Comparison of ENCODE assay signal across 7 cellular contexts in genomic region chr16:85888405-85889331, GRCh38. TPM values are rescaled to one million over a fixed set of nuclear protein-coding genes. Genes with fewer than 3 reads are reported as not detected.
DNase-seq lines count a peak whose midpoint lies in the region; ATAC-seq, FAIRE-seq and TF ChIP-seq lines count a peak whose summit lies in the region.

No MANE protein-coding gene starts in this region.

- no peak overlapping the region for H3K27ac ChIP-seq in prostate gland

- ATAC-seq in GM21390 (IDR thresholded peaks at IDR 0.05; ENCODE audit: unreplicated experiment), result peak; percentile 81
- ATAC-seq in HG03575 (IDR thresholded peaks at IDR 0.05; ENCODE audit: extremely low read depth, insufficient number of reproducible peaks, low FRiP score, unreplicated experiment), result peak; percentile 59
- ATAC-seq in omental fat pad (ENCODE audit: low FRiP score), result peak; percentile 28

- H3K4me1 ChIP-seq in prostate gland (replicated peaks), result no peaks in the 10 kb centered on the region

- peak overlapping the region; percentile 48 for H3K27ac Mint-ChIP-seq in activated T-helper 2 cell treated with anti-CD3 and anti-CD28 coated beads, Interferon-gamma antibody, Interleukin-2, Interleukin-4, amounts not matched to agents 10 μg/mL and 5 μg/mL and 100 μg/mL, durations not matched to agents 14 hours and 24 hours and 36 hours

- no peaks in the 10 kb centered on the region for H3K9me3 ChIP-seq in prostate gland

- no peak overlapping the region for H3K4me3 ChIP-seq in prostate gland

- DNase-seq in GM12891 (ENCODE audit: insufficient read length, low spot score) (peak; percentile 60), omental fat pad (ENCODE audit: low spot score) (no peak), OCI-M1 (lab: John Stamatoyannopoulos, UW) (no peak), prostate gland (ENCODE audit: low spot score) (no peak)
- no peak for DNase-seq in activated T-helper 2 cell treated with anti-CD3 and anti-CD28 coated beads, Interferon-gamma antibody, Interleukin-2, Interleukin-4, amounts not matched to agents 10 μg/mL and 5 μg/mL and 100 μg/mL, durations not matched to agents 14 hours and 24 hours and 36 hours (ENCODE audit: low spot score)

- TF ChIP-seq POLR2A in GM12891 (IDR thresholded peaks at IDR 0.05; ENCODE audit: low read depth, low read length) (no peak), prostate gland (IDR thresholded peaks at IDR 0.05) (no peak)

- H3K27me3 ChIP-seq in prostate gland (replicated peaks; ENCODE audit: insufficient read depth), result peaks cover 10% of the 10 kb centered on the region

- no peak overlapping the region for H3K4me3 Mint-ChIP-seq in activated T-helper 2 cell treated with anti-CD3 and anti-CD28 coated beads, Interferon-gamma antibody, Interleukin-2, Interleukin-4, amounts not matched to agents 10 μg/mL and 5 μg/mL and 100 μg/mL, durations not matched to agents 14 hours and 24 hours and 36 hours (ENCODE audit: low read depth)

- no peaks in the 10 kb centered on the region for H3K36me3 Mint-ChIP-seq in activated T-helper 2 cell treated with anti-CD3 and anti-CD28 coated beads, Interferon-gamma antibody, Interleukin-2, Interleukin-4, amounts not matched to agents 10 μg/mL and 5 μg/mL and 100 μg/mL, durations not matched to agents 14 hours and 24 hours and 36 hours (ENCODE audit: low read depth)

- peaks cover 38% of the 10 kb centered on the region for H3K27me3 Mint-ChIP-seq in activated T-helper 2 cell treated with anti-CD3 and anti-CD28 coated beads, Interferon-gamma antibody, Interleukin-2, Interleukin-4, amounts not matched to agents 10 μg/mL and 5 μg/mL and 100 μg/mL, durations not matched to agents 14 hours and 24 hours and 36 hours (ENCODE audit: low read depth)

- FAIRE-seq in GM12891 (lab: Jason Lieb, UNC), result peak; percentile 93

- no peaks in the 10 kb centered on the region for H3K36me3 ChIP-seq in prostate gland

- intact Hi-C loops in activated T-helper 2 cell treated with anti-CD3 and anti-CD28 coated beads, Interferon-gamma antibody, Interleukin-2, Interleukin-4, amounts not matched to agents 10 μg/mL and 5 μg/mL and 100 μg/mL, durations not matched to agents 14 hours and 24 hours and 36 hours (cut with micrococcal nuclease), result loop anchor here (1.0 to 5.0 kb wide), 5 partner anchors 8 to 99 kb away; no protein-coding TSS in a partner anchor
- intact Hi-C loops in prostate gland (cut with DNase I), result no loop called here

- H3K9me3 Mint-ChIP-seq in activated T-helper 2 cell treated with anti-CD3 and anti-CD28 coated beads, Interferon-gamma antibody, Interleukin-2, Interleukin-4, amounts not matched to agents 10 μg/mL and 5 μg/mL and 100 μg/mL, durations not matched to agents 14 hours and 24 hours and 36 hours, result no peaks in the 10 kb centered on the region

- H3K4me1 Mint-ChIP-seq in activated T-helper 2 cell treated with anti-CD3 and anti-CD28 coated beads, Interferon-gamma antibody, Interleukin-2, Interleukin-4, amounts not matched to agents 10 μg/mL and 5 μg/mL and 100 μg/mL, durations not matched to agents 14 hours and 24 hours and 36 hours (ENCODE audit: low read depth), result peaks cover 36% of the 10 kb centered on the region

- TF ChIP-seq CTCF in omental fat pad (IDR thresholded peaks at IDR 0.05) (no peak), prostate gland (IDR thresholded peaks at IDR 0.05) (no peak)

- WGBS in prostate gland, result 51% methylated on average over 5 of the region's 5 CpGs

TF ChIP-seq in GM12891, 5 proteins besides CTCF, POLR2A, EP300 and RAD21:
- TF ChIP-seq POU2F2 (IDR thresholded peaks at IDR 0.05; ENCODE audit: low read depth, low read length) (peak; percentile 98), SPI1 (IDR thresholded peaks at IDR 0.05; ENCODE audit: low read depth, low read length) (peak; percentile 43; the same call in 1 of the 2 replicates), PAX5 (IDR thresholded peaks at IDR 0.05; ENCODE audit: insufficient read depth, low read length, severe bottlenecking) (no peak)

RNA-seq across cellular contexts. Expression of gene IRF8, which starts 10.3 kb away (rescaled TPM):
- 111 TPM for polyA plus RNA-seq in GM12891 (2012; ENCODE audit: low read depth, missing spikeins)
- 37.8 and 40.1 TPM in 2 replicates for total RNA-seq in activated T-helper 2 cell treated with anti-CD3 and anti-CD28 coated beads, Interferon-gamma antibody, Interleukin-2, Interleukin-4, amounts not matched to agents 10 μg/mL and 5 μg/mL and 100 μg/mL, durations not matched to agents 14 hours and 24 hours and 36 hours
- total RNA-seq in omental fat pad (100 to 1,000 TPM in 1 of 4 donors, 10 to 100 TPM in 3; 32.5 to 134 (median 65.8) TPM), prostate gland (10 to 100 TPM in 1 of 2 donors, 1 to 10 TPM in 1; 1.8 to 21.2 TPM)

Comparison
In these comparisons a context has a peak if more than half of its experiments do, and no peak if none do; other contexts are left out.
1. ATAC-seq: peak in every context shown above with its lines; median percentile 81 in GM21390; 59 in HG03575; 28 in omental fat pad.